In the genomic region with DNA sequence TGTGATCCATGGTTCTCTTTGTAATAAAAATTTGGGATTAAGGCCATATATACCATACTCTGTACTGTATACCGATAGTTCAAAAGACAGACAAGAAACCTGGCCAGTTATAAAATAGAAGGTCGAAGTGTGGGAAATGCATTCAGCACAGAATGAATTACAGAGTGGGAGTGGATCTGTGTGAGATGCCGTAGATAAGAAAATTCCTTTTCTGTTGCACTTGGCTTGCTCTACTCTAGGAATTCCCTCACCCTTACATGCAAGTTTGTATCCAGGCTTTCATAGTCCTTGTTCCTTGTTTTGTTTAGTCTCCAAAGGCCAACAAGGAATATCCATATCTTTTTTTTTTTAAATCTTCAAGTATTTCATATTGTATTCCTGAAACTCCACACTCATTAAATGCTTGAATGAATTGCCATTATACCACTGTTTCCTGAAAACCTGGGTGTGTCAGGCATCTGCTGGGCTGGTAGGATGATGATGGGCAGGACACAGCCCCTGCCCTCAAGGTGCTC, we compare ENCODE assay signal across 17 cellular contexts. TPM values are rescaled to one million over a fixed set of nuclear protein-coding genes. Genes with fewer than 3 reads are reported as not detected.
A peak's percentile ranks its signal among the peaks of the same experiment; 100 is the strongest.
DNase-seq lines count a peak whose midpoint lies in the region; ATAC-seq and TF ChIP-seq lines count a peak whose summit lies in the region.
"Had no signal": no experiment of that assay in that cellular context is flagged by ENCODE, and none has a peak within 500 bp of the region (broad histone marks: within the 10 kb centered on the region; RNA-seq: fewer than 3 reads in every experiment).

No MANE protein-coding gene starts in this region.

- peak in 1 of 2 experiments; percentile 44; a peak in 1 of 4 replicates for TF ChIP-seq EP300 in SK-N-SH (IDR thresholded peaks at IDR 0.05; ENCODE audit: borderline replicate concordance in 1 of 2, low read depth in 1 of 2, low read length in 1 of 2)

- H3K9me3 Mint-ChIP-seq in Calu3 (ENCODE audit: low read depth, unreplicated experiment) (no peaks in the 10 kb centered on the region), osteocyte (ENCODE audit: unreplicated experiment) (no peaks in the 10 kb centered on the region)

- CTCF ChIA-PET in Calu3 (lab: Charles Lee) (no interaction called here), SK-N-SH (lab: Yijun Ruan, JAX) (no interaction called here)

- TF ChIP-seq CTCF in Calu3 (IDR thresholded peaks at IDR 0.05; ENCODE audit: unreplicated experiment): no peak
- TF ChIP-seq CTCF in SK-N-SH (IDR thresholded peaks at IDR 0.05): no peak
- TF ChIP-seq CTCF in fibroblast of pulmonary artery (IDR thresholded peaks at IDR 0.05; ENCODE audit: low read length, missing control alignments): no peak
- no peak for TF ChIP-seq CTCF in osteocyte (IDR thresholded peaks at IDR 0.05)

- no peaks in the 10 kb centered on the region for H3K27me3 ChIP-seq in SK-N-SH (ENCODE audit: insufficient read depth)
- H3K27me3 ChIP-seq: BLaER1 had no signal

- H2AFZ ChIP-seq in SK-N-SH (ENCODE audit: low read depth): no peak overlapping the region

- H3K4me2 ChIP-seq in SK-N-SH: peak overlapping the region; percentile 55
- H3K4me2 ChIP-seq: BLaER1, KMS-11 had no signal

- peaks cover 55% of the 10 kb centered on the region for H4K20me1 ChIP-seq in SK-N-SH (ENCODE audit: insufficient read depth)
- H4K20me1 ChIP-seq: BLaER1 had no signal

- WGBS in SK-N-SH (ENCODE audit: low lambda C conversion rate): 65% methylated on average over 3 of the region's 3 CpGs

- no TSS peak for BruUV-seq in Calu3 (replicated peaks; lab: Mats Ljungman, UMichigan)

- DNase-seq in Calu3 (no peak), SK-N-SH (no peak), fibroblast of pulmonary artery (ENCODE audit: low read depth) (peak; percentile 72), osteocyte (ENCODE audit: extremely low spot score, unreplicated experiment) (no peak), 8988T (no peak), NCI-H2029 treated with DMSO at 0.1 percent for 48 hours (lab: John Stamatoyannopoulos, UW) (no peak)
- DNase-seq: NCI-H1436 treated with DMSO at 0.1 percent for 48 hours, NCI-H510A treated with DMSO at 0.1 percent for 48 hours had no signal

- H3K27ac Mint-ChIP-seq in Calu3 (ENCODE audit: unreplicated experiment) (peak overlapping the region; percentile 33), osteocyte (ENCODE audit: unreplicated experiment) (peak overlapping the region; percentile 42)

- H3K4me3 Mint-ChIP-seq in Calu3 (ENCODE audit: low read depth, unreplicated experiment) (peak overlapping the region; percentile 43), osteocyte (ENCODE audit: unreplicated experiment) (no peak overlapping the region)

- TF ChIP-seq RAD21 in SK-N-SH (IDR thresholded peaks at IDR 0.05; ENCODE audit: low read length): no peak

- peaks cover 98% of the 10 kb centered on the region for H3K79me2 ChIP-seq in SK-N-SH (ENCODE audit: insufficient read depth)

- H3K4me1 ChIP-seq in SK-N-SH (ENCODE audit: control insufficient read depth in 1 of 2, insufficient read depth in 2 of 2, low read depth in 1 of 2, low read length in 1 of 2): peaks cover 55 to 57% of the 10 kb centered on the region in 2 experiments

- H3K27me3 Mint-ChIP-seq in Calu3 (ENCODE audit: unreplicated experiment) (no peaks in the 10 kb centered on the region), osteocyte (ENCODE audit: unreplicated experiment) (no peaks in the 10 kb centered on the region)

- ATAC-seq in GM21786 (IDR thresholded peaks at IDR 0.05; ENCODE audit: unreplicated experiment) (no peak), HG03521 (IDR thresholded peaks at IDR 0.05; ENCODE audit: unreplicated experiment) (no peak)
- ATAC-seq: activated CD4-positive, CD25-positive, alpha-beta regulatory T cell treated with anti-CD3 and anti-CD28 coated beads, Interleukin-2, amount 50 U/mL, for 24 hours; GM12878 had no signal

- peak overlapping the region; percentile 75 to 89 for H3K27ac ChIP-seq in SK-N-SH (ENCODE audit: low read depth in 2 of 2, low read length in 1 of 2)
- H3K27ac ChIP-seq: BLaER1, KMS-11, prostate gland, thoracic aorta had no signal

- no peaks in the 10 kb centered on the region for H3K9me2 ChIP-seq in SK-N-SH

- peaks cover 73% of the 10 kb centered on the region for H3K4me1 Mint-ChIP-seq in Calu3 (ENCODE audit: low read depth, unreplicated experiment)
- H3K4me1 Mint-ChIP-seq in osteocyte (ENCODE audit: unreplicated experiment): peaks cover 78% of the 10 kb centered on the region

- H3K4me3 ChIP-seq in SK-N-SH (ENCODE audit: low read depth in 2 of 2, low read length in 1 of 2) (no peak overlapping the region), fibroblast of pulmonary artery (replicated peaks; ENCODE audit: low read depth, low read length) (no peak overlapping the region)
- H3K4me3 ChIP-seq: BLaER1, GM12878, prostate gland, thoracic aorta had no signal

- no peaks in the 10 kb centered on the region for H3K36me3 ChIP-seq in SK-N-SH (replicated peaks in 1 of 2; ENCODE audit: control insufficient read depth in 1 of 2, insufficient read depth in 2 of 2, low read length in 1 of 2)
- H3K36me3 ChIP-seq: BLaER1, prostate gland, thoracic aorta had no signal

- peaks cover 42% of the 10 kb centered on the region for H3K36me3 Mint-ChIP-seq in Calu3 (ENCODE audit: insufficient read depth, unreplicated experiment)
- no peaks in the 10 kb centered on the region for H3K36me3 Mint-ChIP-seq in osteocyte (ENCODE audit: unreplicated experiment)

- intact Hi-C loops in Calu3 (cut with micrococcal nuclease; ENCODE audit: unreplicated experiment): loop anchor here (2.0 to 10.0 kb wide), 2 partner anchors 19 to 127 kb away; no protein-coding TSS in a partner anchor

- H3K9me3 ChIP-seq in SK-N-SH: no peaks in the 10 kb centered on the region
- H3K9me3 ChIP-seq: BLaER1, prostate gland, thoracic aorta had no signal

- POLR2A ChIA-PET in SK-N-SH (lab: Yijun Ruan, JAX): no interaction called here

- no peak overlapping the region; the same call in 1 of the 2 replicates for H3K9ac ChIP-seq in SK-N-SH
- H3K9ac ChIP-seq: BLaER1, KMS-11 had no signal

- H3F3A ChIP-seq in SK-N-SH (replicated peaks; ENCODE audit: insufficient read depth): peaks cover 34% of the 10 kb centered on the region

TF ChIP-seq in SK-N-SH, 30 proteins besides CTCF, POLR2A, EP300 and RAD21 (continues in another document):
- TF ChIP-seq RCOR1 (IDR thresholded peaks at IDR 0.05; ENCODE audit: low read length): no peak
- TF ChIP-seq JUND (IDR thresholded peaks at IDR 0.05): peak; percentile 25; the same call in 1 of the 2 replicates
- TF ChIP-seq RXRA (IDR thresholded peaks at IDR 0.05; ENCODE audit: borderline replicate concordance, low read depth): 0 out of 2 replicates have a peak, but pooled peaks have one; percentile 15
- no peak for TF ChIP-seq EZH2phosphoT487 (IDR thresholded peaks at IDR 0.05; ENCODE audit: borderline replicate concordance, low read depth)
- no peak for TF ChIP-seq MXI1 (IDR thresholded peaks at IDR 0.05; ENCODE audit: low read depth, low read length)
- no peak for TF ChIP-seq TAF1 (IDR thresholded peaks at IDR 0.05; ENCODE audit: borderline replicate concordance, low read depth, low read length)
- TF ChIP-seq NFIC (IDR thresholded peaks at IDR 0.05; ENCODE audit: borderline replicate concordance): peak; percentile 81
- no peak for TF ChIP-seq FOXJ3 (CRISPR knock-in tag; IDR thresholded peaks at IDR 0.05)
- no peak for TF ChIP-seq GABPA (IDR thresholded peaks at IDR 0.05; ENCODE audit: low read depth)
- TF ChIP-seq POLR2AphosphoS5 (IDR thresholded peaks at IDR 0.05; ENCODE audit: low read depth, low read length): 0 out of 2 replicates have a peak, but pooled peaks have one; percentile 18
- no peak for TF ChIP-seq SMC3 (IDR thresholded peaks at IDR 0.05; ENCODE audit: low read depth, low read length)
- TF ChIP-seq RFX5 (IDR thresholded peaks at IDR 0.05; ENCODE audit: low read length): no peak
- TF ChIP-seq, protein P1, sequence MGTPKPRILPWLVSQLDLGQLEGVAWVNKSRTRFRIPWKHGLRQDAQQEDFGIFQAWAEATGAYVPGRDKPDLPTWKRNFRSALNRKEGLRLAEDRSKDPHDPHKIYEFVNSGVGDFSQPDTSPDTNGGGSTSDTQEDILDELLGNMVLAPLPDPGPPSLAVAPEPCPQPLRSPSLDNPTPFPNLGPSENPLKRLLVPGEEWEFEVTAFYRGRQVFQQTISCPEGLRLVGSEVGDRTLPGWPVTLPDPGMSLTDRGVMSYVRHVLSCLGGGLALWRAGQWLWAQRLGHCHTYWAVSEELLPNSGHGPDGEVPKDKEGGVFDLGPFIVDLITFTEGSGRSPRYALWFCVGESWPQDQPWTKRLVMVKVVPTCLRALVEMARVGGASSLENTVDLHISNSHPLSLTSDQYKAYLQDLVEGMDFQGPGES (IDR thresholded peaks at IDR 0.05; ENCODE audit: low read depth, low read length): no peak
- peak; percentile 56 for TF ChIP-seq TCF12 (IDR thresholded peaks at IDR 0.05)
- TF ChIP-seq CHD2 (IDR thresholded peaks at IDR 0.05; ENCODE audit: low read length, partially characterized antibody): no peak
- no peak for TF ChIP-seq NRF1 (IDR thresholded peaks at IDR 0.05; ENCODE audit: low read depth, low read length)
- no peak for TF ChIP-seq FOXM1 (IDR thresholded peaks at IDR 0.05; ENCODE audit: low read depth)
- TF ChIP-seq MAX (IDR thresholded peaks at IDR 0.05; ENCODE audit: low read depth): 0 out of 2 replicates have a peak, but pooled peaks have one; percentile 25
- TF ChIP-seq GATA2 (CRISPR knock-in tag; IDR thresholded peaks at IDR 0.05): no peak
- no peak for TF ChIP-seq ELF1 (IDR thresholded peaks at IDR 0.05)
- no peak for TF ChIP-seq YY1 (IDR thresholded peaks at IDR 0.05; ENCODE audit: low read depth)
- no peak for TF ChIP-seq MEF2A (IDR thresholded peaks at IDR 0.05; ENCODE audit: borderline replicate concordance, low read depth)
- no peak for TF ChIP-seq TEAD4 (IDR thresholded peaks at IDR 0.05; ENCODE audit: borderline replicate concordance, insufficient read depth)

RNA-seq across cellular contexts. Expression of gene TEAD1, which starts 53.4 kb away (rescaled TPM):
- total RNA-seq in Calu3 (2022): 99.0 and 104 TPM in 2 replicates
- 31.2 and 37.8 TPM in 2 replicates for polyA plus RNA-seq in SK-N-SH (2012; rRNA removed)
- polyA plus RNA-seq in SK-N-SH (2012; cell fraction: cytosol; rRNA removed): 31.8 and 33.9 TPM in 2 replicates
- 48.4 and 89.7 TPM in 2 replicates for polyA plus RNA-seq in SK-N-SH (2012; cell fraction: nucleus; rRNA removed)
- 152 and 154 TPM in 2 replicates for total RNA-seq in osteocyte
- total RNA-seq: mononuclear cell had no signal
